ENCODE assay signal across 20 cellular contexts in the genomic region with DNA sequence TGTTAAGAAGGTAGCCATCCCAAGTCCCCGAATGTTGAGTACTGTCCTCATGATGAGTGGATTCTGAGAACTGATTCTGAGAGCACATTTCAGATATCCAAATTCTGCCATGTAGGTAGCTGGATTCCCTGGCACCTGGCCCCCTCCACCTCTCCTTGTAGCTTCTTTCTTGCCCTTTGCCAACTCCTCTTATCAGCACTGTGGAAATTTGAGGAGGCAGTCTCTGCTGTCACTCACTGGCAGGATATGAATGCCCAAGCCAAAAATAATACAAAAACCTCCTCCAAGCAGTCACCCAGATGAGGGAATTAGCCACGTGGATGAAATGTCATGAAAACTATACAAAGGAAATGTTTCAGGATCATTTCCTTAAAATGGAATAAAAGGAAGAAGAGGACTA.
"Had no signal": no experiment of that assay in that cellular context is flagged by ENCODE, and none has a peak within 500 bp of the region (broad histone marks: within the 10 kb centered on the region; RNA-seq: fewer than 3 reads in every experiment).

No MANE protein-coding gene starts in this region.

- H3K4me3 Mint-ChIP-seq: activated CD4-positive, alpha-beta memory T cell treated with anti-CD3 and anti-CD28 coated beads, Interleukin-2, amount 10 ng/mL, durations not matched to agents 7 days and 5 days; activated CD8-positive, alpha-beta memory T cell treated with anti-CD3 and anti-CD28 coated beads, Interleukin-2, amount 10 ng/mL, durations not matched to agents 7 days and 5 days; activated naive CD8-positive, alpha-beta T cell treated with anti-CD3 and anti-CD28 coated beads, Interleukin-2, amount 10 ng/mL, durations not matched to agents 7 days and 5 days; activated T-helper 17 cell treated with anti-CD3 and anti-CD28 coated beads, Interleukin-2, amount 50 U/mL, for 72 hours; endodermal cell; stimulated activated memory B cell treated with anti-CD40 and anti-IgM and Interleukin-4, amounts not matched to agents 10 μg/mL and 1 μg/mL and 100 μg/mL, for 72 hours; type B pancreatic cell had no signal

- H3K4me1 Mint-ChIP-seq: activated CD4-positive, alpha-beta memory T cell treated with anti-CD3 and anti-CD28 coated beads, Interleukin-2, amount 10 ng/mL, durations not matched to agents 7 days and 5 days; activated CD8-positive, alpha-beta memory T cell treated with anti-CD3 and anti-CD28 coated beads, Interleukin-2, amount 10 ng/mL, durations not matched to agents 7 days and 5 days; activated naive CD8-positive, alpha-beta T cell treated with anti-CD3 and anti-CD28 coated beads, Interleukin-2, amount 10 ng/mL, durations not matched to agents 7 days and 5 days; activated T-helper 17 cell treated with anti-CD3 and anti-CD28 coated beads, Interleukin-2, amount 50 U/mL, for 72 hours; endodermal cell had no signal

- DNase-seq: activated CD4-positive, alpha-beta memory T cell treated with anti-CD3 and anti-CD28 coated beads, Interleukin-2, amount 10 ng/mL, durations not matched to agents 7 days and 5 days; activated CD4-positive, alpha-beta T cell treated with anti-CD3 and anti-CD28 coated beads for 48 hours; activated CD4-positive, CD25-positive, alpha-beta regulatory T cell; activated CD8-positive, alpha-beta memory T cell treated with anti-CD3 and anti-CD28 coated beads, Interleukin-2, amount 10 ng/mL, durations not matched to agents 7 days and 5 days; activated naive CD4-positive, alpha-beta T cell; activated naive CD8-positive, alpha-beta T cell treated with anti-CD3 and anti-CD28 coated beads, Interleukin-2, amount 10 ng/mL, durations not matched to agents 7 days and 5 days; activated T-cell treated with anti-CD3 and anti-CD28 coated beads, Interleukin-2, amount 50 U/mL, for 1 hour; amygdala; colonic mucosa; endodermal cell; foreskin melanocyte; glutamatergic neuron; left lung; occipital lobe; stimulated activated CD4-positive, alpha-beta T cell treated with anti-CD3 and anti-CD28 coated beads, Interleukin-4, amount 100 ng/mL, for 4 hours; T-helper 9 cell; testis had no signal

- H3K27ac Mint-ChIP-seq: activated CD4-positive, alpha-beta memory T cell treated with anti-CD3 and anti-CD28 coated beads, Interleukin-2, amount 10 ng/mL, durations not matched to agents 7 days and 5 days; activated CD8-positive, alpha-beta memory T cell treated with anti-CD3 and anti-CD28 coated beads, Interleukin-2, amount 10 ng/mL, durations not matched to agents 7 days and 5 days; activated naive CD8-positive, alpha-beta T cell treated with anti-CD3 and anti-CD28 coated beads, Interleukin-2, amount 10 ng/mL, durations not matched to agents 7 days and 5 days; activated T-helper 17 cell treated with anti-CD3 and anti-CD28 coated beads, Interleukin-2, amount 50 U/mL, for 72 hours; endodermal cell; stimulated activated memory B cell treated with anti-CD40 and anti-IgM and Interleukin-4, amounts not matched to agents 10 μg/mL and 1 μg/mL and 100 μg/mL, for 72 hours; type B pancreatic cell had no signal

- H3K9me3 Mint-ChIP-seq: activated CD4-positive, alpha-beta memory T cell treated with anti-CD3 and anti-CD28 coated beads, Interleukin-2, amount 10 ng/mL, durations not matched to agents 7 days and 5 days; activated T-helper 17 cell treated with anti-CD3 and anti-CD28 coated beads, Interleukin-2, amount 50 U/mL, for 72 hours; endodermal cell; stimulated activated memory B cell treated with anti-CD40 and anti-IgM and Interleukin-4, amounts not matched to agents 10 μg/mL and 1 μg/mL and 100 μg/mL, for 72 hours had no signal

- H3K36me3 Mint-ChIP-seq: activated naive CD8-positive, alpha-beta T cell treated with anti-CD3 and anti-CD28 coated beads, Interleukin-2, amount 10 ng/mL, durations not matched to agents 7 days and 5 days had no signal

- H3K27me3 Mint-ChIP-seq: activated CD8-positive, alpha-beta memory T cell treated with anti-CD3 and anti-CD28 coated beads, Interleukin-2, amount 10 ng/mL, durations not matched to agents 7 days and 5 days; stimulated activated memory B cell treated with anti-CD40 and anti-IgM and Interleukin-4, amounts not matched to agents 10 μg/mL and 1 μg/mL and 100 μg/mL, for 72 hours; type B pancreatic cell had no signal
